ENCODE assay signal across 8 cellular contexts in genomic region chr12:8226992-8227731, GRCh38. TPM values are rescaled to one million over a fixed set of nuclear protein-coding genes. Genes with fewer than 3 reads are reported as not detected.
DNase-seq lines count a peak whose midpoint lies in the region; ATAC-seq and TF ChIP-seq lines count a peak whose summit lies in the region.
"Not testable (repeated sequence)": the region's sequence is repeated elsewhere in the genome, so short reads cannot be mapped to it uniquely, and the experiment has no call there.

A gene with protein sequence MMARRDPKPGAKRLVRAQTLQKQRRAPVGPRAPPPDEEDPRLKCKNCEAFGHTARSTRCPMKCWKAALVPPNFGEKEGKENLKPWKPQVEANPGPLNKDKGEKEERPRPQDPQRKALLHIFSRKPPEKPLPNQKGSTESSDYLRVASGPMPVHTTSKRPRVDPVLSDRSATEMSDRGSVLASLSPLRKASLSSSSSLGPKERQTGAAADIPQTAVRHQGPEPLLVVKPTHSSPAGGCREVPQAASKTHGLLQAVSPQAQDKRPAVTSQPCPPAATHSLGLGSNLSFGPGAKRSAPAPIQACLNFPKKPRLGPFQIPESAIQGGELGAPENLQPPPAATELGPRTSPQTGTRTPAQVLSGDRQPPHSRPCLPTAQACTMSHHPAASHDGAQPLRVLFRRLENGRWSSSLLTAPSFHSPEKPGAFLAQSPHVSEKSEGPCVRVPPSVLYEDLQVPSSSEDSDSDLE (minus strand): TSS chr12:8227618. CDS start chr12:8224832, 2,786 bp downstream.

- intact Hi-C loops in activated CD8-positive, alpha-beta T cell treated with anti-CD3 and anti-CD28 coated beads for 36 hours (cut with micrococcal nuclease); breast epithelium (cut with DNase I; ENCODE audit: low total_unique reads); left ventricle myocardium inferior (cut with micrococcal nuclease): not testable (repeated sequence)

- peak within 1 kb of the TSS; percentile 72 for H3K9ac ChIP-seq in NT2/D1 (ENCODE audit: insufficient read length, low read depth)
- H3K9ac ChIP-seq in neural progenitor cell: not testable (repeated sequence)

- ATAC-seq in activated CD8-positive, alpha-beta T cell treated with anti-CD3 and anti-CD28 coated beads for 36 hours: not testable (repeated sequence)

- H3K36me3 Mint-ChIP-seq in CD8-positive, alpha-beta memory T cell; activated CD8-positive, alpha-beta T cell treated with anti-CD3 and anti-CD28 coated beads for 36 hours (ENCODE audit: low read depth); neural progenitor cell: not testable (repeated sequence)

- H3K4me1 Mint-ChIP-seq in CD8-positive, alpha-beta memory T cell: peaks cover 5 to 14% (median 6%) of the 10 kb centered on the region in 3 donors
- not testable (repeated sequence) for H3K4me1 Mint-ChIP-seq in activated CD8-positive, alpha-beta T cell treated with anti-CD3 and anti-CD28 coated beads for 36 hours (ENCODE audit: low read depth); neural progenitor cell

- H4K20me1 ChIP-seq in neural progenitor cell (ENCODE audit: low read depth): not testable (repeated sequence)

- not testable (repeated sequence) for H3K4me3 ChIP-seq in CD8-positive, alpha-beta memory T cell (ENCODE audit: low read length); neural progenitor cell
- H3K4me3 ChIP-seq in HAP-1 (peak within 1 kb of the TSS; percentile 43), NT2/D1 (ENCODE audit: insufficient read length, low read depth) (peak within 1 kb of the TSS; percentile 61), breast epithelium (peak within 1 kb of the TSS in 2 of 3 donors; percentile 49 to 53), left ventricle myocardium inferior (peak within 1 kb of the TSS; percentile 51)

- DNase-seq in CD8-positive, alpha-beta memory T cell: peak in 1 of 5 donors; percentile 24
- DNase-seq in HAP-1 (ENCODE audit: low spot score in 2 of 2): peak; percentile 15 to 78
- not testable (repeated sequence) for DNase-seq in NT2/D1 (ENCODE audit: low read depth, low spot score); breast epithelium (ENCODE audit: low spot score in 2 of 2); left ventricle myocardium inferior; neural progenitor cell (ENCODE audit: low spot score)
- DNase-seq in activated CD8-positive, alpha-beta T cell treated with anti-CD3 and anti-CD28 coated beads for 36 hours: peak; percentile 19
- DNase-seq in substantia nigra (lab: John Stamatoyannopoulos, UW): peak in 28 of 49 donors; percentile 5 to 66 (median 36)

- TF ChIP-seq POLR2A in breast epithelium (IDR thresholded peaks at IDR 0.05): not testable (repeated sequence)

- H3K79me2 ChIP-seq in neural progenitor cell (ENCODE audit: low read depth): not testable (repeated sequence)

- in situ Hi-C loops in HAP-1 (cut with MboI; ENCODE audit: low sequenced_read_pairs): not testable (repeated sequence)

- H3K36me3 ChIP-seq in CD8-positive, alpha-beta memory T cell (ENCODE audit: insufficient read depth, low read length); HAP-1 (replicated peaks); breast epithelium; left ventricle myocardium inferior; neural progenitor cell: not testable (repeated sequence)
- H3K36me3 ChIP-seq in NT2/D1 (ENCODE audit: insufficient read depth, insufficient read length, low read length): peaks cover 30% of the 10 kb centered on the region

- H3K4me3 Mint-ChIP-seq in CD8-positive, alpha-beta memory T cell: peak within 1 kb of the TSS in 5 of 7 donors; percentile 29 to 82 (median 63)
- H3K4me3 Mint-ChIP-seq in activated CD8-positive, alpha-beta T cell treated with anti-CD3 and anti-CD28 coated beads for 36 hours: peak within 1 kb of the TSS; percentile 45
- peak within 1 kb of the TSS; percentile 21 for H3K4me3 Mint-ChIP-seq in neural progenitor cell

- CTCF ChIA-PET in CD8-positive, alpha-beta memory T cell (lab: Charles Lee): interaction anchor here (1.6 kb wide), 1 partner anchor 10 kb away, joined by 4 read pairs; no protein-coding TSS in a partner anchor
- CTCF ChIA-PET in activated CD8-positive, alpha-beta T cell treated with anti-CD3 and anti-CD28 coated beads for 36 hours (lab: Charles Lee): interaction anchor here (1.1 to 2.9 kb wide), 2 partner anchors 10 to 118 kb away, joined by 3 to 9 read pairs; no protein-coding TSS in a partner anchor

- H3K27me3 Mint-ChIP-seq in CD8-positive, alpha-beta memory T cell: peaks cover 3 to 10% of the 10 kb centered on the region in 2 donors
- not testable (repeated sequence) for H3K27me3 Mint-ChIP-seq in activated CD8-positive, alpha-beta T cell treated with anti-CD3 and anti-CD28 coated beads for 36 hours; neural progenitor cell (ENCODE audit: insufficient read depth, low read depth)

- H3K27ac Mint-ChIP-seq in CD8-positive, alpha-beta memory T cell: peak within 1 kb of the TSS in 3 of 8 donors; percentile 54 to 88 (median 79)
- H3K27ac Mint-ChIP-seq in activated CD8-positive, alpha-beta T cell treated with anti-CD3 and anti-CD28 coated beads for 36 hours: not testable (repeated sequence)
- H3K27ac Mint-ChIP-seq in neural progenitor cell: peak within 1 kb of the TSS; percentile 82

- H3K9me3 Mint-ChIP-seq in CD8-positive, alpha-beta memory T cell; activated CD8-positive, alpha-beta T cell treated with anti-CD3 and anti-CD28 coated beads for 36 hours: not testable (repeated sequence)
- peaks cover 13% of the 10 kb centered on the region for H3K9me3 Mint-ChIP-seq in neural progenitor cell

- H3K27ac ChIP-seq in CD8-positive, alpha-beta memory T cell (ENCODE audit: low read depth, low read length); left ventricle myocardium inferior (replicated peaks); neural progenitor cell; substantia nigra (ENCODE audit: low read depth, low read length, poor library complexity, severe bottlenecking): not testable (repeated sequence)
- H3K27ac ChIP-seq in breast epithelium: peak within 1 kb of the TSS in 1 of 2 donors; percentile 5

- H2AFZ ChIP-seq in neural progenitor cell (replicated peaks): not testable (repeated sequence)

- not testable (repeated sequence) for H3F3A ChIP-seq in neural progenitor cell (ENCODE audit: low read depth)

- H3K27me3 ChIP-seq in CD8-positive, alpha-beta memory T cell (ENCODE audit: insufficient read depth, low read length, poor library complexity, severe bottlenecking); HAP-1 (ENCODE audit: low read depth); NT2/D1 (ENCODE audit: insufficient read depth, insufficient read length); breast epithelium; left ventricle myocardium inferior (ENCODE audit: low read depth); neural progenitor cell: not testable (repeated sequence)

- H3K4me1 ChIP-seq in CD8-positive, alpha-beta memory T cell (ENCODE audit: insufficient read depth, low read length); HAP-1; NT2/D1 (ENCODE audit: insufficient read depth, insufficient read length); breast epithelium; left ventricle myocardium inferior; neural progenitor cell: not testable (repeated sequence)

- H3K4me2 ChIP-seq in neural progenitor cell: not testable (repeated sequence)

- POLR2A ChIA-PET in CD8-positive, alpha-beta memory T cell (lab: Charles Lee); activated CD8-positive, alpha-beta T cell treated with anti-CD3 and anti-CD28 coated beads for 36 hours (lab: Charles Lee): not testable (repeated sequence)

- TF ChIP-seq CTCF in activated CD8-positive, alpha-beta T cell treated with anti-CD3 and anti-CD28 coated beads for 36 hours (IDR thresholded peaks at IDR 0.05); breast epithelium (IDR thresholded peaks at IDR 0.05); left ventricle myocardium inferior (IDR thresholded peaks at IDR 0.05; ENCODE audit: borderline replicate concordance); neural progenitor cell (IDR thresholded peaks at IDR 0.05): not testable (repeated sequence)

- H3K9me3 ChIP-seq in CD8-positive, alpha-beta memory T cell (ENCODE audit: low read length); HAP-1; NT2/D1 (ENCODE audit: insufficient read depth, low read length); breast epithelium; left ventricle myocardium inferior (replicated peaks); neural progenitor cell (ENCODE audit: low read depth): not testable (repeated sequence)

RNA-seq across cellular contexts. Expression of the gene that starts here (rescaled TPM):
- not detected for total RNA-seq in CD8-positive, alpha-beta memory T cell
- polyA plus RNA-seq in CD8-positive, alpha-beta memory T cell: 0.12 TPM
- under 1 TPM; 0.13 to 0.27 TPM for total RNA-seq in activated CD8-positive, alpha-beta T cell treated with anti-CD3 and anti-CD28 coated beads for 36 hours
- under 1 TPM in 1 of 3 donors, not detected in 2; 0.29 TPM for total RNA-seq in breast epithelium
- total RNA-seq in left ventricle myocardium inferior: 0.30 TPM
- total RNA-seq in neural progenitor cell (ENCODE audit: low replicate concordance): 0.09 TPM in 1 of 2 replicates, not detected in the other

Comparison
In these comparisons a context has a peak if more than half of its experiments do, and no peak if none do; other contexts are left out.
1. Peak in DNase-seq in activated CD8-positive, alpha-beta T cell treated with anti-CD3 and anti-CD28 coated beads for 36 hours; RNA of the gene not detected or under 1 TPM.